ENCODE assay signal across 8 cellular contexts in the genomic region with DNA sequence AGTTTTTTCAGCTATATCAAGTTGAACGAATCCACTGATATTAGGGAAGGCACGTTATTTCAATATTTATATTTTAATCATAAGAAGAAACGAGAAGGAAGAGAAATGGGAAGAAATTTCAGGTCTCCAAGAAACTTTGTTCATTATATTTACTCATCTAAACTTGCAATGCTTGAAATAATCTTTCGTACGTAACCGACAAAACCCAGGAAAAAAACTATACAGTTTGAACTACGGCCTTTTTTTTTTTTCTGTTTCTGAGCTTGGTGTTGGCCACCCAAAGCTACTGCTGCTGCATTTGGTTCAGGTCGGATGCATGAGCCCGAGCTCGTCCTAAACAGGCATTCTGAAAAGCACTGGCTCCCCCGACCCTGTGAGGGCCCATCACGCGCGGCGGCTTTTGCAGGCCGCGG. TPM values are rescaled to one million over a fixed set of nuclear protein-coding genes. Genes with fewer than 3 reads are reported as not detected.
A peak's percentile ranks its signal among the peaks of the same experiment; 100 is the strongest.
DNase-seq lines count a peak whose midpoint lies in the region; FAIRE-seq and TF ChIP-seq lines count a peak whose summit lies in the region.

No MANE protein-coding gene starts in this region.

- H3K27ac Mint-ChIP-seq in CD14-positive monocyte: no peak overlapping the region

- H2BK120ac ChIP-seq in H1 (replicated peaks; ENCODE audit: low read depth, low read length): peak overlapping the region; percentile 30

- no peaks in the 10 kb centered on the region for H3K79me1 ChIP-seq in H1 (ENCODE audit: low read depth, low read length)

- 2% methylated on average over 17 of the region's 17 CpGs; no CpG with 5 or more reads in 1 of the 2 experiments for WGBS in H1 (ENCODE audit: extremely low coverage in 1 of 2, insufficient coverage in 1 of 2, insufficient read length in 1 of 2, insufficient replicate concordance in 2 of 2, low coverage in 1 of 2, low lambda C conversion rate in 2 of 2, missing lambda C conversion rate in 1 of 2), 2 experiments

- peaks cover 60 to 76% (median 66%) of the 10 kb centered on the region in 3 donors for H3K27me3 Mint-ChIP-seq in CD14-positive monocyte (ENCODE audit: low read depth in 3 of 3)

- no peak overlapping the region for H3K14ac ChIP-seq in H1 (ENCODE audit: insufficient read length)

- no peak overlapping the region for H3K56ac ChIP-seq in H1 (replicated peaks; ENCODE audit: insufficient read length, low read depth, low read length)

- H3K4me3 ChIP-seq in LNCaP clone FGC (ENCODE audit: low read depth, low read length) (peak overlapping the region; percentile 76), H1 (ENCODE audit: extremely low read depth in 1 of 4, insufficient read depth in 2 of 4, low read depth in 3 of 4, low read length in 4 of 4) (peak overlapping the region; percentile 73 to 86 (median 76)), neural cell (ENCODE audit: low read length) (peak overlapping the region; percentile 76)

- intact Hi-C loops in CD14-positive monocyte (cut with micrococcal nuclease) (loop anchor here (10.0 kb wide), 3 partner anchors 92 to 442 kb away; no protein-coding TSS in a partner anchor), head of caudate nucleus (cut with DNase I) (no loop called here)

- H3K9ac ChIP-seq in H1 (replicated peaks in 1 of 4; ENCODE audit: extremely low read depth in 1 of 4, low read depth in 3 of 4, low read length in 3 of 4) (peak overlapping the region; percentile 60 to 90 (median 80); a peak in 6 of 7 replicates), neural cell (ENCODE audit: low read length) (peak overlapping the region; percentile 58)

- H4K5ac ChIP-seq in H1 (ENCODE audit: insufficient read length, low read depth, low read length): peak overlapping the region; percentile 50

- H3F3A ChIP-seq in neural cell (ENCODE audit: insufficient read depth, low read length, poor library complexity, severe bottlenecking): no peaks in the 10 kb centered on the region

- H4K20me1 ChIP-seq in H1 (replicated peaks in 1 of 2; ENCODE audit: control insufficient read depth in 1 of 2, insufficient read depth in 2 of 2, low read length in 2 of 2) (no peaks in the 10 kb centered on the region), neural cell (ENCODE audit: insufficient read depth) (no peaks in the 10 kb centered on the region)

- H3K36me3 ChIP-seq in H1 (ENCODE audit: control insufficient read depth in 2 of 4, insufficient read depth in 4 of 4, low read length in 3 of 4) (no peaks in the 10 kb centered on the region), neural cell (ENCODE audit: insufficient read depth, low read length) (no peaks in the 10 kb centered on the region)

- H3K9me3 Mint-ChIP-seq in CD14-positive monocyte: peaks cover 0 to 16% (median 3%) of the 10 kb centered on the region in 7 donors

- H3K9me3 ChIP-seq in H1 (ENCODE audit: insufficient read depth in 2 of 2, low read depth in 1 of 2, low read length in 1 of 2): no peaks in the 10 kb centered on the region
- H3K9me3 ChIP-seq in neural cell (ENCODE audit: low read length): no peaks in the 10 kb centered on the region

- DNase-seq in CD14-positive monocyte (ENCODE audit: low spot score): no peak
- no peak for DNase-seq in LNCaP clone FGC (ENCODE audit: low read depth)
- DNase-seq in H1 (ENCODE audit: low read depth in 1 of 2, low spot score in 2 of 2): no peak
- DNase-seq in mesenteric fat pad (ENCODE audit: low spot score): no peak
- no peak for DNase-seq in head of caudate nucleus
- no peak for DNase-seq in T1000 (lab: John Stamatoyannopoulos, UW)
- no peak for DNase-seq in cortex of kidney (lab: John Stamatoyannopoulos, UW)

- no peak overlapping the region for H2BK12ac ChIP-seq in H1 (ENCODE audit: low read depth, low read length)

- no peak overlapping the region for H2AFZ ChIP-seq in H1 (ENCODE audit: low read length)
- peak overlapping the region; percentile 34 for H2AFZ ChIP-seq in neural cell (ENCODE audit: low read depth, low read length)

- TF ChIP-seq POLR2A in H1 (IDR thresholded peaks at IDR 0.05; ENCODE audit: control extremely low read depth in 1 of 2, low read depth in 2 of 2, low read length in 2 of 2): no peak; a peak in 1 of 3 replicates

- H3K79me2 ChIP-seq in H1 (ENCODE audit: control insufficient read depth in 1 of 2, insufficient read depth in 2 of 2, low read length in 2 of 2): peaks cover 0 to 30% of the 10 kb centered on the region in 2 experiments; a peak in 3 of 4 replicates
- no peaks in the 10 kb centered on the region for H3K79me2 ChIP-seq in neural cell (replicated peaks; ENCODE audit: insufficient read depth, low read length)

- peaks cover 0 to 6% (median 4%) of the 10 kb centered on the region in 4 experiments; a peak in 3 of 7 replicates for H3K4me1 ChIP-seq in H1 (replicated peaks in 1 of 4; ENCODE audit: control insufficient read depth in 3 of 4, insufficient read depth in 4 of 4, low read length in 3 of 4)

- TF ChIP-seq RAD21 in H1 (IDR thresholded peaks at IDR 0.05 in 1 of 2, conservative IDR thresholded peaks at IDR 0.05 in 1 of 2; ENCODE audit: low read depth in 2 of 2, low read length in 2 of 2) (no peak), neural cell (conservative IDR thresholded peaks at IDR 0.05) (no peak)

- no peak overlapping the region for H2AK5ac ChIP-seq in H1 (ENCODE audit: low read depth, low read length)

- TF ChIP-seq CTCF in CD14-positive monocyte (IDR thresholded peaks at IDR 0.05) (no peak), LNCaP clone FGC (IDR thresholded peaks at IDR 0.05; ENCODE audit: control insufficient read depth, extremely low read depth, insufficient read depth) (no peak), H1 (IDR thresholded peaks at IDR 0.05; ENCODE audit: control extremely low read depth in 1 of 3, insufficient read depth in 1 of 3, low read depth in 1 of 3, low read length in 3 of 3) (no peak), neural cell (IDR thresholded peaks at IDR 0.05; ENCODE audit: poor library complexity, severe bottlenecking) (no peak)

- no peaks in the 10 kb centered on the region for H3K9me2 ChIP-seq in neural cell (ENCODE audit: insufficient read depth, low read length)

- H3K27ac ChIP-seq in H1 (ENCODE audit: low read depth, low read length) (no peak overlapping the region), neural cell (ENCODE audit: low read length) (no peak overlapping the region)

- no peak overlapping the region for H2BK15ac ChIP-seq in H1 (ENCODE audit: low read length)

- H3K4me3 Mint-ChIP-seq in CD14-positive monocyte: peak overlapping the region; percentile 76 to 93

- POLR2A ChIA-PET in H1 (lab: Charles Lee; ENCODE audit: partially characterized antibody): interaction anchor here (0.8 to 2.0 kb wide), 9 partner anchors 9 to 102 kb away, joined by 3 to 8 read pairs (median 3); no protein-coding TSS in a partner anchor

- H3K4me1 Mint-ChIP-seq in CD14-positive monocyte: peaks cover 20% of the 10 kb centered on the region

- no peak overlapping the region for H2BK5ac ChIP-seq in H1 (ENCODE audit: low read depth, low read length)

- no peak overlapping the region for H2BK20ac ChIP-seq in H1 (ENCODE audit: low read length)

- H4K91ac ChIP-seq in H1 (replicated peaks; ENCODE audit: insufficient read length, low read length): peak overlapping the region; percentile 49

- CTCF ChIA-PET in H1 (lab: Charles Lee; ENCODE audit: partially characterized antibody): interaction anchor here (0.7 to 3.5 kb wide), 9 partner anchors 9 to 176 kb away, joined by 3 to 47 read pairs (median 3); no protein-coding TSS in a partner anchor

- peak overlapping the region; percentile 41; the same call in 1 of the 2 replicates for H3K18ac ChIP-seq in H1 (ENCODE audit: extremely low read depth, low read length)

- peaks cover 0 to 9% (median 2%) of the 10 kb centered on the region in 4 experiments; a peak in 2 of 7 replicates for H3K27me3 ChIP-seq in H1 (replicated peaks in 1 of 4; ENCODE audit: control insufficient read depth in 3 of 4, extremely low read depth in 1 of 4, insufficient read depth in 3 of 4, low read length in 3 of 4)
- peaks cover 24% of the 10 kb centered on the region for H3K27me3 ChIP-seq in neural cell (ENCODE audit: insufficient read depth, low read depth, low read length)

- H3K23me2 ChIP-seq in H1 (ENCODE audit: low read depth, low read length): peaks cover 11% of the 10 kb centered on the region

- H4K8ac ChIP-seq in H1 (ENCODE audit: extremely low read depth, insufficient read depth, low read length): peak overlapping the region; percentile 82; the same call in 1 of the 2 replicates

- no peak overlapping the region for H3K4ac ChIP-seq in H1 (replicated peaks; ENCODE audit: insufficient read length, low read depth, low read length)

- H3K36me3 Mint-ChIP-seq in CD14-positive monocyte: peaks cover 2 to 4% of the 10 kb centered on the region in 2 donors

- H3K23ac ChIP-seq in H1 (ENCODE audit: insufficient read length): no peak overlapping the region

- H3K4me2 ChIP-seq in H1 (ENCODE audit: insufficient read depth in 1 of 2, low read depth in 2 of 2, low read length in 2 of 2) (peak overlapping the region; percentile 92 to 95), neural cell (ENCODE audit: low read length) (peak overlapping the region; percentile 26)

- TF ChIP-seq EP300 in H1 (IDR thresholded peaks at IDR 0.05; ENCODE audit: borderline replicate concordance in 1 of 2, low read depth in 2 of 2, low read length in 2 of 2): no peak
- TF ChIP-seq EP300 in neural cell (conservative IDR thresholded peaks at IDR 0.05; ENCODE audit: poor library complexity, severe bottlenecking): no peak

- no peak for FAIRE-seq in H1 (lab: Jason Lieb, UNC)

RNA-seq across cellular contexts. Expression of a gene that starts 0.5 kb away (rescaled TPM):
- polyA plus RNA-seq in CD14-positive monocyte: not detected
- 26.7 and 26.8 TPM in 2 replicates for total RNA-seq in H1 (2021; fragmentation: NEBNext Ultra II Directional; extraction: Animal tissue kit (Norgen Biotek cat#: 25700))
- polyA plus RNA-seq in H1 (2011; rRNA removed): 21.0 and 21.4 TPM in 2 replicates
- 14.2 TPM for polyA plus RNA-seq in H1 (2011; cell fraction: cytosol; rRNA removed)
- polyA plus RNA-seq in H1 (2011; cell fraction: nucleus; rRNA removed): 12.9 TPM
- polyA plus RNA-seq in H1 (2012, experiment 1 of 2): 16.2 to 18.7 TPM (median 17.0 TPM) in 4 replicates
- 5.6 TPM for polyA plus RNA-seq in H1 (2012, experiment 2 of 2)
- polyA plus RNA-seq in H1 (2013, experiment 1 of 2): 33.3 TPM
- polyA plus RNA-seq in H1 (2013, experiment 2 of 2): 41.5 TPM
- polyA minus RNA-seq in H1 (2011; rRNA and poly(A)+ RNA removed): 18.5 and 21.3 TPM in 2 replicates
- 9.4 TPM for polyA minus RNA-seq in H1 (2011; cell fraction: cytosol; rRNA and poly(A)+ RNA removed)
- polyA minus RNA-seq in H1 (2011; cell fraction: nucleus; rRNA and poly(A)+ RNA removed): 8.3 TPM
- 0.79 and 2.0 TPM in 2 replicates for polyA plus RNA-seq in neural cell
- 0.73 and 0.93 TPM in 2 replicates for polyA minus RNA-seq in neural cell
- 21.8 TPM for total RNA-seq in mesenteric fat pad

RNA-seq across cellular contexts. Expression of a gene that starts 55.1 kb away (rescaled TPM):
- polyA plus RNA-seq in CD14-positive monocyte (not detected), H1 (2011; rRNA removed) (5.6 and 5.8 TPM in 2 replicates), neural cell (4.5 and 4.6 TPM in 2 replicates)
- total RNA-seq in H1 (2021; fragmentation: NEBNext Ultra II Directional; extraction: Animal tissue kit (Norgen Biotek cat#: 25700)): 22.9 and 23.2 TPM in 2 replicates
- polyA plus RNA-seq in H1 (2011; cell fraction: cytosol; rRNA removed): 5.9 TPM
- 9.8 TPM for polyA plus RNA-seq in H1 (2011; cell fraction: nucleus; rRNA removed)
- 6.6 to 9.8 TPM (median 9.1 TPM) in 4 replicates for polyA plus RNA-seq in H1 (2012, experiment 1 of 2)
- polyA plus RNA-seq in H1 (2012, experiment 2 of 2): 0.94 TPM
- 9.1 TPM for polyA plus RNA-seq in H1 (2013, experiment 1 of 2)
- 8.4 TPM for polyA plus RNA-seq in H1 (2013, experiment 2 of 2)
- 30.9 and 33.5 TPM in 2 replicates for polyA minus RNA-seq in H1 (2011; rRNA and poly(A)+ RNA removed)
- 17.6 TPM for polyA minus RNA-seq in H1 (2011; cell fraction: cytosol; rRNA and poly(A)+ RNA removed)
- 24.6 TPM for polyA minus RNA-seq in H1 (2011; cell fraction: nucleus; rRNA and poly(A)+ RNA removed)
- polyA minus RNA-seq in neural cell: 13.6 and 16.6 TPM in 2 replicates
- total RNA-seq in mesenteric fat pad: 2.6 TPM
